24 cellular contexts compared by ENCODE assay signal in genomic region chr20:22814475-22815205, GRCh38.
"Had no signal": no experiment of that assay in that cellular context is flagged by ENCODE, and none has a peak within 500 bp of the region (broad histone marks: within the 10 kb centered on the region; RNA-seq: fewer than 3 reads in every experiment).

No MANE protein-coding gene starts in this region.

- ATAC-seq: activated CD8-positive, alpha-beta T cell treated with anti-CD3 and anti-CD28 coated beads, Interleukin-2, amount 10 ng/mL, durations not matched to agents 7 days and 5 days; gastroesophageal sphincter; heart left ventricle; mucosa of descending colon; naive thymus-derived CD4-positive, alpha-beta T cell had no signal

- H3K4me1 ChIP-seq: gastroesophageal sphincter, uterus had no signal

- H3K27ac ChIP-seq: coronary artery, gastroesophageal sphincter, heart left ventricle, neutrophil, uterus had no signal

- H3K9me3 ChIP-seq: gastroesophageal sphincter, heart left ventricle, mucosa of descending colon, neutrophil, uterus had no signal

- H3K4me1 Mint-ChIP-seq: activated B cell treated with CpG ODN at 0.5 μM for 24 hours; activated CD4-positive, alpha-beta T cell treated with anti-CD3 and anti-CD28 coated beads, Interleukin-2, amount 10 ng/mL, durations not matched to agents 24 days and 14 days; central memory CD8-positive, alpha-beta T cell; memory B cell had no signal

- H3K4me3 Mint-ChIP-seq: activated B cell treated with CpG ODN at 0.5 μM for 24 hours; activated CD4-positive, alpha-beta T cell treated with anti-CD3 and anti-CD28 coated beads, Interleukin-2, amount 10 ng/mL, durations not matched to agents 24 days and 14 days; activated CD8-positive, alpha-beta T cell treated with anti-CD3 and anti-CD28 coated beads, Interleukin-2, amount 10 ng/mL, durations not matched to agents 7 days and 5 days; activated naive CD8-positive, alpha-beta T cell treated with anti-CD3 and anti-CD28 coated beads, Interleukin-2, amount 10 ng/mL, durations not matched to agents 7 days and 5 days; activated T-cell treated with anti-CD3 and anti-CD28 coated beads, Interleukin-2, amount 50 U/mL, for 24 hours; central memory CD8-positive, alpha-beta T cell; memory B cell; naive thymus-derived CD4-positive, alpha-beta T cell; T-helper 2 cell treated with Interferon-gamma antibody and Interleukin-4, amounts not matched to agents 5 μg/mL and 100 μg/mL, for 36 hours had no signal

- H3K27me3 Mint-ChIP-seq: activated B cell treated with CpG ODN at 0.5 μM for 24 hours; activated T-cell treated with anti-CD3 and anti-CD28 coated beads, Interleukin-2, amount 50 U/mL, for 24 hours; central memory CD8-positive, alpha-beta T cell had no signal

- DNase-seq: activated B cell treated with CpG ODN at 0.5 μM for 24 hours; activated CD4-positive, alpha-beta T cell treated with anti-CD3 and anti-CD28 coated beads, Interleukin-2, amount 10 ng/mL, durations not matched to agents 24 days and 14 days; activated CD8-positive, alpha-beta T cell treated with anti-CD3 and anti-CD28 coated beads, Interleukin-2, amount 10 ng/mL, durations not matched to agents 7 days and 5 days; activated naive CD4-positive, alpha-beta T cell treated with Interleukin-2 at 50 U/mL for 16 hours; activated naive CD8-positive, alpha-beta T cell treated with anti-CD3 and anti-CD28 coated beads, Interleukin-2, amount 10 ng/mL, durations not matched to agents 7 days and 5 days; activated T-cell treated with anti-CD3 and anti-CD28 coated beads, Interleukin-2, amount 50 U/mL, for 24 hours; aorta; heart left ventricle; kidney glomerular epithelial cell; mucosa of descending colon; naive thymus-derived CD4-positive, alpha-beta T cell; stimulated activated CD4-positive, alpha-beta T cell treated with anti-CD3 and anti-CD28 coated beads, Interleukin-12 subunit alpha, Interleukin-12 subunit beta, amount 100 ng/mL, for 4 hours; stimulated activated CD4-positive, alpha-beta T cell treated with anti-CD3 and anti-CD28 coated beads, Interleukin-1b, Interleukin-23, amount 100 ng/mL, for 48 hours; stimulated activated CD8-positive, alpha-beta memory T cell treated with anti-CD3 and anti-CD28 coated beads, Interleukin-4, amount 100 ng/mL, for 48 hours; stimulated activated naive CD4-positive, alpha-beta T cell; SW 1271; uterus had no signal

- H3K36me3 ChIP-seq: gastroesophageal sphincter, heart left ventricle, neutrophil, uterus had no signal

- H3K36me3 Mint-ChIP-seq: activated naive CD8-positive, alpha-beta T cell treated with anti-CD3 and anti-CD28 coated beads, Interleukin-2, amount 10 ng/mL, durations not matched to agents 7 days and 5 days; memory B cell; naive thymus-derived CD4-positive, alpha-beta T cell had no signal

- H3K27me3 ChIP-seq: gastroesophageal sphincter, heart left ventricle, uterus had no signal

- H3K4me3 ChIP-seq: coronary artery, gastroesophageal sphincter, heart left ventricle, mucosa of descending colon, uterus had no signal

- H3K27ac Mint-ChIP-seq: activated B cell treated with CpG ODN at 0.5 μM for 24 hours; activated CD4-positive, alpha-beta T cell treated with anti-CD3 and anti-CD28 coated beads, Interleukin-2, amount 10 ng/mL, durations not matched to agents 24 days and 14 days; activated CD8-positive, alpha-beta T cell treated with anti-CD3 and anti-CD28 coated beads, Interleukin-2, amount 10 ng/mL, durations not matched to agents 7 days and 5 days; activated naive CD8-positive, alpha-beta T cell treated with anti-CD3 and anti-CD28 coated beads, Interleukin-2, amount 10 ng/mL, durations not matched to agents 7 days and 5 days; activated T-cell treated with anti-CD3 and anti-CD28 coated beads, Interleukin-2, amount 50 U/mL, for 24 hours; activated T-helper 2 cell treated with anti-CD3 and anti-CD28 coated beads, Interferon-gamma antibody, Interleukin-2, Interleukin-4, amounts not matched to agents 10 μg/mL and 5 μg/mL and 100 μg/mL, durations not matched to agents 14 hours and 24 hours and 36 hours; memory B cell; naive thymus-derived CD4-positive, alpha-beta T cell; T-helper 2 cell treated with Interferon-gamma antibody and Interleukin-4, amounts not matched to agents 5 μg/mL and 100 μg/mL, for 36 hours had no signal
